Comparison of ENCODE assay signal across 16 cellular contexts in genomic region chr4:148069086-148070010, GRCh38.
"Had no signal": no experiment of that assay in that cellular context is flagged by ENCODE, and none has a peak within 500 bp of the region (broad histone marks: within the 10 kb centered on the region; RNA-seq: fewer than 3 reads in every experiment).

No MANE protein-coding gene starts in this region.

- ATAC-seq: lower lobe of right lung had no signal

- H3K4me3 ChIP-seq: coronary artery, lower lobe of right lung, sigmoid colon, suprapubic skin, upper lobe of left lung had no signal

- H3K9me3 ChIP-seq: lower lobe of right lung, sigmoid colon, suprapubic skin, upper lobe of left lung had no signal

- H3K27me3 ChIP-seq: sigmoid colon, suprapubic skin, upper lobe of left lung had no signal

- FAIRE-seq: astrocyte, frontal cortex had no signal

- H3K27ac ChIP-seq: coronary artery, lower lobe of right lung, sigmoid colon, suprapubic skin, upper lobe of left lung had no signal

- DNase-seq: activated CD4-positive, alpha-beta T cell treated with anti-CD3 and anti-CD28 coated beads, Interleukin-2, amount 50 U/mL, for 4 hours; activated CD4-positive, CD25-positive, alpha-beta regulatory T cell treated with anti-CD3 and anti-CD28 coated beads, Interleukin-2, amount 50 U/mL, for 72 hours; activated naive CD4-positive, alpha-beta T cell; activated T-cell treated with anti-CD3 and anti-CD28 coated beads, Interleukin-2, amount 50 U/mL, for 72 hours; effector CD4-positive, alpha-beta T cell; kidney glomerular epithelial cell; lower lobe of right lung; midbrain; sigmoid colon; stimulated activated naive CD4-positive, alpha-beta T cell treated with Interleukin-2 at 50 U/mL for 16 hours; T-helper 9 cell; upper lobe of left lung had no signal

- H3K4me1 ChIP-seq: suprapubic skin had no signal
